Comparison of ENCODE assay signal across 1 cellular context in genomic region chr12:75974323-75975273, GRCh38.
TF ChIP-seq lines count a peak whose summit lies in the region.

No MANE protein-coding gene starts in this region.

TF ChIP-seq in IMR-90, 13 proteins besides CTCF, POLR2A, EP300 and RAD21:
- no peak for TF ChIP-seq ELK1 (IDR thresholded peaks at IDR 0.05; ENCODE audit: borderline replicate concordance, low read depth, low read length)
- TF ChIP-seq BHLHE40 (IDR thresholded peaks at IDR 0.05; ENCODE audit: low read depth, low read length) = no peak
- no peak for TF ChIP-seq CEBPB (IDR thresholded peaks at IDR 0.05; ENCODE audit: low read depth, low read length)
- TF ChIP-seq MAZ (IDR thresholded peaks at IDR 0.05; ENCODE audit: borderline replicate concordance, low read depth, low read length) = no peak
- TF ChIP-seq RFX5 (IDR thresholded peaks at IDR 0.05; ENCODE audit: low read depth, low read length) = no peak
- TF ChIP-seq SMC3 (IDR thresholded peaks at IDR 0.05; ENCODE audit: low read depth, low read length) = no peak
- TF ChIP-seq FOS (IDR thresholded peaks at IDR 0.05; ENCODE audit: low read depth, low read length) = no peak
- no peak for TF ChIP-seq CHD1 (IDR thresholded peaks at IDR 0.05; ENCODE audit: low read depth, low read length)
- TF ChIP-seq MAFK (IDR thresholded peaks at IDR 0.05; ENCODE audit: low read depth, low read length) = no peak
- TF ChIP-seq RCOR1 (IDR thresholded peaks at IDR 0.05; ENCODE audit: insufficient replicate concordance, low read length) = no peak
- TF ChIP-seq MXI1 (IDR thresholded peaks at IDR 0.05; ENCODE audit: borderline replicate concordance, low read depth, low read length) = no peak
- no peak for TF ChIP-seq USF2 (IDR thresholded peaks at IDR 0.05; ENCODE audit: low read depth, low read length)
- TF ChIP-seq NFE2L2 (IDR thresholded peaks at IDR 0.05; ENCODE audit: low read depth, low read length) = no peak
